1 cellular context compared by ENCODE assay signal in genomic region chr15:96352594-96353377, GRCh38.
A peak's percentile ranks its signal among the peaks of the same experiment; 100 is the strongest.
TF ChIP-seq lines count a peak whose summit lies in the region.

No MANE protein-coding gene starts in this region.

TF ChIP-seq in HepG2, 621 proteins besides CTCF, POLR2A, EP300 and RAD21 (continued from another document):
- TF ChIP-seq, protein P1, sequence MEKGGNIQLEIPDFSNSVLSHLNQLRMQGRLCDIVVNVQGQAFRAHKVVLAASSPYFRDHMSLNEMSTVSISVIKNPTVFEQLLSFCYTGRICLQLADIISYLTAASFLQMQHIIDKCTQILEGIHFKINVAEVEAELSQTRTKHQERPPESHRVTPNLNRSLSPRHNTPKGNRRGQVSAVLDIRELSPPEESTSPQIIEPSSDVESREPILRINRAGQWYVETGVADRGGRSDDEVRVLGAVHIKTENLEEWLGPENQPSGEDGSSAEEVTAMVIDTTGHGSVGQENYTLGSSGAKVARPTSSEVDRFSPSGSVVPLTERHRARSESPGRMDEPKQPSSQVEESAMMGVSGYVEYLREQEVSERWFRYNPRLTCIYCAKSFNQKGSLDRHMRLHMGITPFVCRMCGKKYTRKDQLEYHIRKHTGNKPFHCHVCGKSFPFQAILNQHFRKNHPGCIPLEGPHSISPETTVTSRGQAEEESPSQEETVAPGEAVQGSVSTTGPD (CRISPR knock-in tag; IDR thresholded peaks at IDR 0.05) = no peak
- TF ChIP-seq POGZ (CRISPR knock-in tag; IDR thresholded peaks at IDR 0.05) = 0 out of 2 replicates have a peak, but pooled peaks have one; percentile 2
- TF ChIP-seq, protein P2, sequence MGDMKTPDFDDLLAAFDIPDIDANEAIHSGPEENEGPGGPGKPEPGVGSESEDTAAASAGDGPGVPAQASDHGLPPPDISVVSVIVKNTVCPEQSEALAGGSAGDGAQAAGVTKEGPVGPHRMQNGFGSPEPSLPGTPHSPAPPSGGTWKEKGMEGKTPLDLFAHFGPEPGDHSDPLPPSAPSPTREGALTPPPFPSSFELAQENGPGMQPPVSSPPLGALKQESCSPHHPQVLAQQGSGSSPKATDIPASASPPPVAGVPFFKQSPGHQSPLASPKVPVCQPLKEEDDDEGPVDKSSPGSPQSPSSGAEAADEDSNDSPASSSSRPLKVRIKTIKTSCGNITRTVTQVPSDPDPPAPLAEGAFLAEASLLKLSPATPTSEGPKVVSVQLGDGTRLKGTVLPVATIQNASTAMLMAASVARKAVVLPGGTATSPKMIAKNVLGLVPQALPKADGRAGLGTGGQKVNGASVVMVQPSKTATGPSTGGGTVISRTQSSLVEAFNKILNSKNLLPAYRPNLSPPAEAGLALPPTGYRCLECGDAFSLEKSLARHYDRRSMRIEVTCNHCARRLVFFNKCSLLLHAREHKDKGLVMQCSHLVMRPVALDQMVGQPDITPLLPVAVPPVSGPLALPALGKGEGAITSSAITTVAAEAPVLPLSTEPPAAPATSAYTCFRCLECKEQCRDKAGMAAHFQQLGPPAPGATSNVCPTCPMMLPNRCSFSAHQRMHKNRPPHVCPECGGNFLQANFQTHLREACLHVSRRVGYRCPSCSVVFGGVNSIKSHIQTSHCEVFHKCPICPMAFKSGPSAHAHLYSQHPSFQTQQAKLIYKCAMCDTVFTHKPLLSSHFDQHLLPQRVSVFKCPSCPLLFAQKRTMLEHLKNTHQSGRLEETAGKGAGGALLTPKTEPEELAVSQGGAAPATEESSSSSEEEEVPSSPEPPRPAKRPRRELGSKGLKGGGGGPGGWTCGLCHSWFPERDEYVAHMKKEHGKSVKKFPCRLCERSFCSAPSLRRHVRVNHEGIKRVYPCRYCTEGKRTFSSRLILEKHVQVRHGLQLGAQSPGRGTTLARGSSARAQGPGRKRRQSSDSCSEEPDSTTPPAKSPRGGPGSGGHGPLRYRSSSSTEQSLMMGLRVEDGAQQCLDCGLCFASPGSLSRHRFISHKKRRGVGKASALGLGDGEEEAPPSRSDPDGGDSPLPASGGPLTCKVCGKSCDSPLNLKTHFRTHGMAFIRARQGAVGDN (CRISPR knock-in tag; IDR thresholded peaks at IDR 0.05) = 0 out of 2 replicates have a peak, but pooled peaks have one; percentile 1
- peak; percentile 1 for TF ChIP-seq SKI (IDR thresholded peaks at IDR 0.05; ENCODE audit: partially characterized antibody)
- TF ChIP-seq RARA (CRISPR knock-in tag; IDR thresholded peaks at IDR 0.05) = 0 out of 2 replicates have a peak, but pooled peaks have one; percentile 15
- TF ChIP-seq HOXA5 (CRISPR knock-in tag; IDR thresholded peaks at IDR 0.05) = no peak
TF ChIP-seq in HepG2: peak in this region for 4.
